ENCODE assay signal across 1 cellular context in genomic region chr16:75624921-75625334, GRCh38.
TF ChIP-seq lines count a peak whose summit lies in the region.

No MANE protein-coding gene starts in this region.

TF ChIP-seq in K562, 482 proteins besides CTCF, POLR2A, EP300 and RAD21 (continued from another document and continues in another):
- TF ChIP-seq SAFB (IDR thresholded peaks at IDR 0.05; ENCODE audit: borderline replicate concordance, low read depth, low read length), result no peak
- TF ChIP-seq ZFP1 (CRISPR knock-in tag; IDR thresholded peaks at IDR 0.05), result no peak
- 0 out of 2 replicates have a peak, but pooled peaks have one; percentile 40 for TF ChIP-seq OTX1 (CRISPR knock-in tag; IDR thresholded peaks at IDR 0.05)
- TF ChIP-seq BRF1 (IDR thresholded peaks at IDR 0.05; ENCODE audit: borderline replicate concordance, extremely low read depth, insufficient read length), result no peak
- TF ChIP-seq, protein P1, sequence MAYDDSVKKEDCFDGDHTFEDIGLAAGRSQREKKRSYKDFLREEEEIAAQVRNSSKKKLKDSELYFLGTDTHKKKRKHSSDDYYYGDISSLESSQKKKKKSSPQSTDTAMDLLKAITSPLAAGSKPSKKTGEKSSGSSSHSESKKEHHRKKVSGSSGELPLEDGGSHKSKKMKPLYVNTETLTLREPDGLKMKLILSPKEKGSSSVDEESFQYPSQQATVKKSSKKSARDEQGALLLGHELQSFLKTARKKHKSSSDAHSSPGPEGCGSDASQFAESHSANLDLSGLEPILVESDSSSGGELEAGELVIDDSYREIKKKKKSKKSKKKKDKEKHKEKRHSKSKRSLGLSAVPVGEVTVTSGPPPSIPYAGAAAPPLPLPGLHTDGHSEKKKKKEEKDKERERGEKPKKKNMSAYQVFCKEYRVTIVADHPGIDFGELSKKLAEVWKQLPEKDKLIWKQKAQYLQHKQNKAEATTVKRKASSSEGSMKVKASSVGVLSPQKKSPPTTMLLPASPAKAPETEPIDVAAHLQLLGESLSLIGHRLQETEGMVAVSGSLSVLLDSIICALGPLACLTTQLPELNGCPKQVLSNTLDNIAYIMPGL (CRISPR knock-in tag; IDR thresholded peaks at IDR 0.05), result no peak
- TF ChIP-seq CEBPB (tag; IDR thresholded peaks at IDR 0.05), result peak; percentile 97
- TF ChIP-seq ADNP (tag; IDR thresholded peaks at IDR 0.05), result no peak
- peak in 1 of 2 experiments; percentile 92; a peak in 2 of 4 replicates for TF ChIP-seq RCOR1 (IDR thresholded peaks at IDR 0.05; ENCODE audit: borderline replicate concordance in 1 of 2, low read depth in 2 of 2, low read length in 2 of 2)
- no peak for TF ChIP-seq MCM2 (IDR thresholded peaks at IDR 0.05; ENCODE audit: low read depth)
- TF ChIP-seq STAT5A (IDR thresholded peaks at IDR 0.05; ENCODE audit: borderline replicate concordance, low read length), result peak; percentile 41; the same call in 1 of the 2 replicates
- 0 out of 2 replicates have a peak, but pooled peaks have one; percentile 29 for TF ChIP-seq KHSRP (IDR thresholded peaks at IDR 0.05)
- no peak for TF ChIP-seq RAD51 (IDR thresholded peaks at IDR 0.05; ENCODE audit: borderline replicate concordance, low read depth)
- TF ChIP-seq CBX3 (IDR thresholded peaks at IDR 0.05; ENCODE audit: borderline replicate concordance in 1 of 2, low read length in 2 of 2), result 0 out of 3 replicates have a peak, but pooled peaks of 1 of the 2 experiments have one; percentile 15
- peak; percentile 32 for TF ChIP-seq E2F8 (IDR thresholded peaks at IDR 0.05; ENCODE audit: low read depth, partially characterized antibody)
- TF ChIP-seq TOE1 (IDR thresholded peaks at IDR 0.05; ENCODE audit: borderline replicate concordance), result no peak
- TF ChIP-seq TOE1 (CRISPR knock-in tag; IDR thresholded peaks at IDR 0.05; ENCODE audit: borderline replicate concordance, low read depth), result no peak
- TF ChIP-seq NUFIP1 (IDR thresholded peaks at IDR 0.05; ENCODE audit: partially characterized antibody), result no peak
- TF ChIP-seq, protein P2, sequence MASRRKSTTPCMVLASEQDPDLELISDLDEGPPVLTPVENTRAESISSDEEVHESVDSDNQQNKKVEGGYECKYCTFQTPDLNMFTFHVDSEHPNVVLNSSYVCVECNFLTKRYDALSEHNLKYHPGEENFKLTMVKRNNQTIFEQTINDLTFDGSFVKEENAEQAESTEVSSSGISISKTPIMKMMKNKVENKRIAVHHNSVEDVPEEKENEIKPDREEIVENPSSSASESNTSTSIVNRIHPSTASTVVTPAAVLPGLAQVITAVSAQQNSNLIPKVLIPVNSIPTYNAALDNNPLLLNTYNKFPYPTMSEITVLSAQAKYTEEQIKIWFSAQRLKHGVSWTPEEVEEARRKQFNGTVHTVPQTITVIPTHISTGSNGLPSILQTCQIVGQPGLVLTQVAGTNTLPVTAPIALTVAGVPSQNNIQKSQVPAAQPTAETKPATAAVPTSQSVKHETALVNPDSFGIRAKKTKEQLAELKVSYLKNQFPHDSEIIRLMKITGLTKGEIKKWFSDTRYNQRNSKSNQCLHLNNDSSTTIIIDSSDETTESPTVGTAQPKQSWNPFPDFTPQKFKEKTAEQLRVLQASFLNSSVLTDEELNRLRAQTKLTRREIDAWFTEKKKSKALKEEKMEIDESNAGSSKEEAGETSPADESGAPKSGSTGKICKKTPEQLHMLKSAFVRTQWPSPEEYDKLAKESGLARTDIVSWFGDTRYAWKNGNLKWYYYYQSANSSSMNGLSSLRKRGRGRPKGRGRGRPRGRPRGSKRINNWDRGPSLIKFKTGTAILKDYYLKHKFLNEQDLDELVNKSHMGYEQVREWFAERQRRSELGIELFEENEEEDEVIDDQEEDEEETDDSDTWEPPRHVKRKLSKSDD (conservative IDR thresholded peaks at IDR 0.05; ENCODE audit: low read length), result no peak
- TF ChIP-seq NBN (IDR thresholded peaks at IDR 0.05; ENCODE audit: low read depth), result peak; percentile 70; the same call in 1 of the 2 replicates
- TF ChIP-seq ZNF609 (CRISPR knock-in tag; IDR thresholded peaks at IDR 0.05; ENCODE audit: borderline replicate concordance), result no peak
- no peak for TF ChIP-seq YY1 (IDR thresholded peaks at IDR 0.05; ENCODE audit: borderline replicate concordance in 1 of 3, control insufficient read depth in 1 of 3, extremely low read depth in 1 of 3, insufficient read depth in 3 of 3, insufficient read length in 1 of 3, insufficient replicate concordance in 2 of 3, low read depth in 1 of 3, low read length in 2 of 3)
- TF ChIP-seq ZNF764 (CRISPR knock-in tag; IDR thresholded peaks at IDR 0.05; ENCODE audit: low read depth), result no peak
- no peak for TF ChIP-seq KAT2B (IDR thresholded peaks at IDR 0.05; ENCODE audit: low read depth, low read length)
- TF ChIP-seq ARID3A (IDR thresholded peaks at IDR 0.05; ENCODE audit: borderline replicate concordance, low read depth, low read length), result 0 out of 2 replicates have a peak, but pooled peaks have one; percentile 30
- TF ChIP-seq MBD2 (IDR thresholded peaks at IDR 0.05; ENCODE audit: borderline replicate concordance, low read depth), result 0 out of 2 replicates have a peak, but pooled peaks have one; percentile 31
- TF ChIP-seq, protein P3, sequence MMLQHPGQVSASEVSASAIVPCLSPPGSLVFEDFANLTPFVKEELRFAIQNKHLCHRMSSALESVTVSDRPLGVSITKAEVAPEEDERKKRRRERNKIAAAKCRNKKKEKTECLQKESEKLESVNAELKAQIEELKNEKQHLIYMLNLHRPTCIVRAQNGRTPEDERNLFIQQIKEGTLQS (IDR thresholded peaks at IDR 0.05), result peak; percentile 97
- TF ChIP-seq, protein P3 (CRISPR knock-in tag; conservative IDR thresholded peaks at IDR 0.05), result no peak
- no peak for TF ChIP-seq TCF7L2 (IDR thresholded peaks at IDR 0.05; ENCODE audit: low read depth, low read length)
- peak; percentile 72 for TF ChIP-seq MTA2 (IDR thresholded peaks at IDR 0.05; ENCODE audit: low read depth)
- TF ChIP-seq ZNF197 (CRISPR knock-in tag; IDR thresholded peaks at IDR 0.05; ENCODE audit: low read depth), result no peak
- TF ChIP-seq GATA2 (CRISPR knock-in tag; IDR thresholded peaks at IDR 0.05), result peak; percentile 43; the same call in 1 of the 2 replicates
- no peak for TF ChIP-seq E2F6 (IDR thresholded peaks at IDR 0.05; ENCODE audit: borderline replicate concordance in 1 of 2, extremely low read depth in 1 of 2, insufficient read depth in 1 of 2, insufficient read length in 1 of 2, low read depth in 1 of 2, low read length in 1 of 2, poor library complexity in 1 of 2, severe bottlenecking in 1 of 2)
- no peak for TF ChIP-seq ZNF324 (CRISPR knock-in tag; IDR thresholded peaks at IDR 0.05)
- TF ChIP-seq, protein P4, sequence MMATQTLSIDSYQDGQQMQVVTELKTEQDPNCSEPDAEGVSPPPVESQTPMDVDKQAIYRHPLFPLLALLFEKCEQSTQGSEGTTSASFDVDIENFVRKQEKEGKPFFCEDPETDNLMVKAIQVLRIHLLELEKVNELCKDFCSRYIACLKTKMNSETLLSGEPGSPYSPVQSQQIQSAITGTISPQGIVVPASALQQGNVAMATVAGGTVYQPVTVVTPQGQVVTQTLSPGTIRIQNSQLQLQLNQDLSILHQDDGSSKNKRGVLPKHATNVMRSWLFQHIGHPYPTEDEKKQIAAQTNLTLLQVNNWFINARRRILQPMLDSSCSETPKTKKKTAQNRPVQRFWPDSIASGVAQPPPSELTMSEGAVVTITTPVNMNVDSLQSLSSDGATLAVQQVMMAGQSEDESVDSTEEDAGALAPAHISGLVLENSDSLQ (IDR thresholded peaks at IDR 0.05), result no peak
- TF ChIP-seq TAL1 (IDR thresholded peaks at IDR 0.05), result peak; percentile 81
- TF ChIP-seq BRD4 (IDR thresholded peaks at IDR 0.05), result no peak
- TF ChIP-seq, protein P5, sequence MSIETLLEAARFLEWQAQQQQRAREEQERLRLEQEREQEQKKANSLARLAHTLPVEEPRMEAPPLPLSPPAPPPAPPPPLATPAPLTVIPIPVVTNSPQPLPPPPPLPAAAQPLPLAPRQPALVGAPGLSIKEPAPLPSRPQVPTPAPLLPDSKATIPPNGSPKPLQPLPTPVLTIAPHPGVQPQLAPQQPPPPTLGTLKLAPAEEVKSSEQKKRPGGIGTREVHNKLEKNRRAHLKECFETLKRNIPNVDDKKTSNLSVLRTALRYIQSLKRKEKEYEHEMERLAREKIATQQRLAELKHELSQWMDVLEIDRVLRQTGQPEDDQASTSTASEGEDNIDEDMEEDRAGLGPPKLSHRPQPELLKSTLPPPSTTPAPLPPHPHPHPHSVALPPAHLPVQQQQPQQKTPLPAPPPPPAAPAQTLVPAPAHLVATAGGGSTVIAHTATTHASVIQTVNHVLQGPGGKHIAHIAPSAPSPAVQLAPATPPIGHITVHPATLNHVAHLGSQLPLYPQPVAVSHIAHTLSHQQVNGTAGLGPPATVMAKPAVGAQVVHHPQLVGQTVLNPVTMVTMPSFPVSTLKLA (conservative IDR thresholded peaks at IDR 0.05), result peak in 1 of 2 experiments; percentile 39; a peak in 1 of 4 replicates
- TF ChIP-seq, protein P6, sequence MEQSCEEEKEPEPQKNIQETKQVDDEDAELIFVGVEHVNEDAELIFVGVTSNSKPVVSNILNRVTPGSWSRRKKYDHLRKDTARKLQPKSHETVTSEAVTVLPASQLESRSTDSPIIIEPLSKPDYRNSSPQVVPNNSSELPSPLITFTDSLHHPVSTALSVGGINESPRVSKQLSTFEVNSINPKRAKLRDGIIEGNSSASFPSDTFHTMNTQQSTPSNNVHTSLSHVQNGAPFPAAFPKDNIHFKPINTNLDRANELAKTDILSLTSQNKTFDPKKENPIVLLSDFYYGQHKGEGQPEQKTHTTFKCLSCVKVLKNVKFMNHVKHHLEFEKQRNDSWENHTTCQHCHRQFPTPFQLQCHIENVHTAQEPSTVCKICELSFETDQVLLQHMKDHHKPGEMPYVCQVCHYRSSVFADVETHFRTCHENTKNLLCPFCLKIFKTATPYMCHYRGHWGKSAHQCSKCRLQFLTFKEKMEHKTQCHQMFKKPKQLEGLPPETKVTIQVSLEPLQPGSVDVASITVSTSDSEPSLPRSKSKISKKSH (CRISPR knock-in tag; IDR thresholded peaks at IDR 0.05), result no peak
- no peak for TF ChIP-seq ZNF444 (CRISPR knock-in tag; IDR thresholded peaks at IDR 0.05)
